Comparison of ENCODE assay signal across 15 cellular contexts in genomic region chr7:4714161-4714700, GRCh38.
"Had no signal": no experiment of that assay in that cellular context is flagged by ENCODE, and none has a peak within 500 bp of the region (broad histone marks: within the 10 kb centered on the region; RNA-seq: fewer than 3 reads in every experiment).

No MANE protein-coding gene starts in this region.

- H3K4me3 ChIP-seq: mucosa of descending colon, prostate gland had no signal

- H3K27ac Mint-ChIP-seq: activated CD4-positive, alpha-beta T cell treated with anti-CD3 and anti-CD28 coated beads, Interleukin-2, amount 10 ng/mL, durations not matched to agents 7 days and 5 days had no signal

- H3K27ac ChIP-seq: prostate gland had no signal

- H3K36me3 Mint-ChIP-seq: natural killer cell treated with Interleukin-12 subunit alpha and Interleukin-12 subunit beta and Interleukin-15 and Interleukin-18, amount 100 ng/mL, for 72 hours had no signal

- DNase-seq: activated CD4-positive, alpha-beta T cell treated with anti-CD3 and anti-CD28 coated beads, Interleukin-2, amount 10 ng/mL, durations not matched to agents 7 days and 5 days; activated CD4-positive, CD25-positive, alpha-beta regulatory T cell; activated CD8-positive, alpha-beta memory T cell treated with anti-CD3 and anti-CD28 coated beads for 24 hours; activated naive CD4-positive, alpha-beta T cell treated with Interleukin-2 at 50 U/mL for 16 hours; glutamatergic neuron; hypothalamus; kidney; occipital lobe had no signal

- H3K27me3 Mint-ChIP-seq: activated CD4-positive, alpha-beta T cell treated with anti-CD3 and anti-CD28 coated beads, Interleukin-2, amount 10 ng/mL, durations not matched to agents 7 days and 5 days; natural killer cell treated with Interleukin-12 subunit alpha and Interleukin-12 subunit beta and Interleukin-15 and Interleukin-18, amount 100 ng/mL, for 72 hours had no signal

- ATAC-seq: mucosa of descending colon; natural killer cell treated with Interleukin-12 subunit alpha and Interleukin-12 subunit beta and Interleukin-15 and Interleukin-18, amount 100 ng/mL, for 72 hours had no signal

- H3K36me3 ChIP-seq: breast epithelium, prostate gland had no signal

- H3K9me3 ChIP-seq: ascending aorta, breast epithelium, esophagus muscularis mucosa, left lung, mucosa of descending colon, prostate gland had no signal

- H3K27me3 ChIP-seq: ascending aorta, breast epithelium, esophagus muscularis mucosa, left lung had no signal

- H3K4me3 Mint-ChIP-seq: activated CD4-positive, alpha-beta T cell treated with anti-CD3 and anti-CD28 coated beads, Interleukin-2, amount 10 ng/mL, durations not matched to agents 7 days and 5 days; natural killer cell treated with Interleukin-12 subunit alpha and Interleukin-12 subunit beta and Interleukin-15 and Interleukin-18, amount 100 ng/mL, for 72 hours had no signal

- H3K9me3 Mint-ChIP-seq: activated CD4-positive, alpha-beta T cell treated with anti-CD3 and anti-CD28 coated beads, Interleukin-2, amount 10 ng/mL, durations not matched to agents 7 days and 5 days; natural killer cell treated with Interleukin-12 subunit alpha and Interleukin-12 subunit beta and Interleukin-15 and Interleukin-18, amount 100 ng/mL, for 72 hours had no signal
